Comparison of ENCODE assay signal across 20 cellular contexts in the genomic region with DNA sequence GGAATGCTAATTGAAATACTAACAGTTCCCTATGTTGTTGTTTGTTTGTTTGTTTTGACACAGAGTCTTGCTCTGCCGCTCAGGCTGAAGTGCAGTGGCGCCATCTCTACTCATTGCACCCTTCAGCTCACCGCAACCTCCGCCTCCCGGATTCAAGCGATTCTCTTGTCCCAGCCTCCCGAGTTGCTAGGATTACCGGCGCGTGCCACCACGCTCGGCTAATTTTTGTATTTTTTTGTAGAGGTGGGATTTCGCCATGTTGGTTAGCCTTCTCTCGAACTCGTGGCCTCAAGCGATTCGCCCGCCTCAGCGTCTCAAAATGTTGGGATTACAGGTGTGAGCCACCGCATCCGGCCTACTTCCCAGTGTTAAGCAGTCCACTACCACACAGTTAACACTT. TPM values are rescaled to one million over a fixed set of nuclear protein-coding genes. Genes with fewer than 3 reads are reported as not detected.
"Had no signal": no experiment of that assay in that cellular context is flagged by ENCODE, and none has a peak within 500 bp of the region (broad histone marks: within the 10 kb centered on the region; RNA-seq: fewer than 3 reads in every experiment).

No MANE protein-coding gene starts in this region.

- H3K27ac ChIP-seq: coronary artery, left lung, skin epidermis had no signal

- H3K36me3 ChIP-seq: esophagus muscularis mucosa, left lung, right atrium auricular region had no signal

- H3K9me3 Mint-ChIP-seq: activated naive CD4-positive, alpha-beta T cell treated with anti-CD3 and anti-CD28 coated beads, Interleukin-2, amount 50 U/mL, for 24 hours; activated T-cell treated with anti-CD3 and anti-CD28 coated beads, Interleukin-2, amount 50 U/mL, for 4 hours had no signal

- H3K9me3 ChIP-seq: esophagus muscularis mucosa, left lung, right atrium auricular region had no signal

- H3K4me3 Mint-ChIP-seq: activated CD4-positive, alpha-beta memory T cell treated with anti-CD3 and anti-CD28 coated beads for 36 hours had no signal

- DNase-seq: activated CD4-positive, alpha-beta memory T cell treated with anti-CD3 and anti-CD28 coated beads for 36 hours; activated CD4-positive, alpha-beta T cell treated with anti-CD3 and anti-CD28 coated beads for 1 hour; activated effector memory CD4-positive, alpha-beta T cell treated with anti-CD3 and anti-CD28 coated beads, Interleukin-2, amount 50 U/mL, for 16 hours; activated T-cell treated with anti-CD3 and anti-CD28 coated beads, Interleukin-2, amount 50 U/mL, for 4 hours; caudate nucleus; kidney; left lung; mammary epithelial cell; nucleus accumbens; stimulated activated CD4-positive, alpha-beta T cell treated with anti-CD3 and anti-CD28 coated beads, Interleukin-4, amount 100 ng/mL, for 24 hours; stimulated activated naive CD4-positive, alpha-beta T cell treated with Interleukin-2 at 50 U/mL for 16 hours; substantia nigra; T-helper 1 cell; trophoblast cell had no signal

- H3K27me3 ChIP-seq: esophagus muscularis mucosa, right atrium auricular region had no signal

- ATAC-seq: activated T-cell treated with anti-CD3 and anti-CD28 coated beads, Interleukin-2, amount 50 U/mL, for 4 hours; left lung had no signal

- H3K27ac Mint-ChIP-seq: activated naive CD4-positive, alpha-beta T cell treated with anti-CD3 and anti-CD28 coated beads, Interleukin-2, amount 50 U/mL, for 24 hours had no signal

- H3K4me3 ChIP-seq: coronary artery, esophagus muscularis mucosa, left lung, right atrium auricular region, skin epidermis had no signal

RNA-seq across cellular contexts. Expression of gene OR4D9, which starts 42.0 kb away (rescaled TPM):
- total RNA-seq: activated CD4-positive, alpha-beta memory T cell treated with anti-CD3 and anti-CD28 coated beads for 36 hours; activated T-cell treated with anti-CD3 and anti-CD28 coated beads, Interleukin-2, amount 50 U/mL, for 4 hours; esophagus muscularis mucosa; kidney; left lung; mammary epithelial cell; progenitor cell of endocrine pancreas; right atrium auricular region had no signal

RNA-seq across cellular contexts. Expression of gene OR4D11, which starts 49.9 kb away (rescaled TPM):
- total RNA-seq: activated CD4-positive, alpha-beta memory T cell treated with anti-CD3 and anti-CD28 coated beads for 36 hours; activated T-cell treated with anti-CD3 and anti-CD28 coated beads, Interleukin-2, amount 50 U/mL, for 4 hours; esophagus muscularis mucosa; kidney; left lung; mammary epithelial cell; progenitor cell of endocrine pancreas; right atrium auricular region had no signal
